ENCODE assay signal across 15 cellular contexts in genomic region chr6:167565884-167566491, GRCh38.
DNase-seq lines count a peak whose midpoint lies in the region; ATAC-seq and TF ChIP-seq lines count a peak whose summit lies in the region.
"Had no signal": no experiment of that assay in that cellular context is flagged by ENCODE, and none has a peak within 500 bp of the region (broad histone marks: within the 10 kb centered on the region; RNA-seq: fewer than 3 reads in every experiment).

No MANE protein-coding gene starts in this region.

- H3K4me3 Mint-ChIP-seq in GM23338 = no peak overlapping the region
- no peak overlapping the region for H3K4me3 Mint-ChIP-seq in activated T-helper 17 cell treated with anti-CD3 and anti-CD28 coated beads, Interleukin-2, amount 50 U/mL, for 72 hours

- intact Hi-C loops in colonic mucosa (cut with DNase I) = no loop called here
- intact Hi-C loops in posterior vena cava (cut with DNase I) = no loop called here

- H3K27me3 Mint-ChIP-seq in GM23338 (ENCODE audit: insufficient read depth, low read depth, poor library complexity) = peaks cover 8% of the 10 kb centered on the region
- H3K27me3 Mint-ChIP-seq in activated T-helper 17 cell treated with anti-CD3 and anti-CD28 coated beads, Interleukin-2, amount 50 U/mL, for 72 hours = peaks cover 6% of the 10 kb centered on the region

- H3K36me3 ChIP-seq in GM23338 (ENCODE audit: insufficient read depth) (no peaks in the 10 kb centered on the region), colonic mucosa (no peaks in the 10 kb centered on the region)
- H3K36me3 ChIP-seq: esophagus squamous epithelium had no signal

- no peak overlapping the region for H3K4me2 ChIP-seq in GM23338

- H3K27me3 ChIP-seq in GM23338 (ENCODE audit: insufficient read depth) (no peaks in the 10 kb centered on the region), colonic mucosa (no peaks in the 10 kb centered on the region)

- no peak overlapping the region for H3K27ac ChIP-seq in GM23338 (ENCODE audit: low read depth)
- no peak overlapping the region for H3K27ac ChIP-seq in colonic mucosa

- H4K20me1 ChIP-seq in GM23338 (replicated peaks; ENCODE audit: insufficient read depth) = no peaks in the 10 kb centered on the region

- no peaks in the 10 kb centered on the region for H3K9me3 ChIP-seq in colonic mucosa
- H3K9me3 ChIP-seq: esophagus squamous epithelium had no signal

- H3K79me2 ChIP-seq in GM23338 (replicated peaks; ENCODE audit: insufficient read depth) = no peaks in the 10 kb centered on the region

- H3K9me2 ChIP-seq in GM23338 (ENCODE audit: insufficient read depth) = 0 out of 2 replicates have a peak, but pooled peaks cover 2% of the 10 kb centered on the region

- H3K4me3 ChIP-seq in GM23338 = no peak overlapping the region
- H3K4me3 ChIP-seq in colonic mucosa = no peak overlapping the region
- H3K4me3 ChIP-seq: esophagus squamous epithelium had no signal

- DNase-seq in GM23338 (ENCODE audit: low spot score) = no peak
- DNase-seq in colonic mucosa = peak; percentile 32
- peak; percentile 62 for DNase-seq in iPS-NIHi7 (ENCODE audit: extremely low spot score)
- peak; percentile 79 for DNase-seq in posterior vena cava (ENCODE audit: low spot score)
- no peak for DNase-seq in NCI-H526 (lab: John Stamatoyannopoulos, UW)
- DNase-seq in dedifferentiated amniotic fluid mesenchymal stem cell (ENCODE audit: extremely low spot score) = no peak
- DNase-seq in HuH-7.5 (ENCODE audit: low spot score) = no peak
- DNase-seq: activated gamma-delta T cell treated with Interleukin-2 at 50 U/mL for 16 hours; central memory CD4-positive, alpha-beta T cell; DMS53; esophagus squamous epithelium; KG1; NCI-H1930; stimulated activated CD4-positive, alpha-beta T cell treated with anti-CD3 and anti-CD28 coated beads, Interleukin-15, amount 100 ng/mL, for 24 hours had no signal

- H3K9me3 Mint-ChIP-seq in GM23338 = no peaks in the 10 kb centered on the region; the same call in 2 of the 3 replicates
- no peaks in the 10 kb centered on the region for H3K9me3 Mint-ChIP-seq in activated T-helper 17 cell treated with anti-CD3 and anti-CD28 coated beads, Interleukin-2, amount 50 U/mL, for 72 hours

- no peak overlapping the region for H3K9ac ChIP-seq in colonic mucosa (ENCODE audit: low read depth in 2 of 2, low read length in 2 of 2)

- no peak overlapping the region for H3K27ac Mint-ChIP-seq in GM23338
- H3K27ac Mint-ChIP-seq in activated T-helper 17 cell treated with anti-CD3 and anti-CD28 coated beads, Interleukin-2, amount 50 U/mL, for 72 hours = no peak overlapping the region

- peak; percentile 32; the same call in 1 of the 3 replicates for ATAC-seq in GM23338
- no peak for ATAC-seq in activated T-helper 17 cell treated with anti-CD3 and anti-CD28 coated beads, Interleukin-2, amount 50 U/mL, for 72 hours (replicated peaks)

- H3K4me1 ChIP-seq in GM23338 (ENCODE audit: insufficient read depth) (no peaks in the 10 kb centered on the region), colonic mucosa (no peaks in the 10 kb centered on the region)
- H3K4me1 ChIP-seq: esophagus squamous epithelium had no signal

- H3K4me1 Mint-ChIP-seq in GM23338 = no peaks in the 10 kb centered on the region; the same call in 2 of the 3 replicates
- no peaks in the 10 kb centered on the region for H3K4me1 Mint-ChIP-seq in activated T-helper 17 cell treated with anti-CD3 and anti-CD28 coated beads, Interleukin-2, amount 50 U/mL, for 72 hours

- no peak for TF ChIP-seq CTCF in GM23338 (conservative IDR thresholded peaks at IDR 0.05; ENCODE audit: low read depth in 2 of 2)
- TF ChIP-seq CTCF in colonic mucosa (IDR thresholded peaks at IDR 0.05) = no peak

- H3K36me3 Mint-ChIP-seq in GM23338 (ENCODE audit: low read depth) = no peaks in the 10 kb centered on the region
- no peaks in the 10 kb centered on the region for H3K36me3 Mint-ChIP-seq in activated T-helper 17 cell treated with anti-CD3 and anti-CD28 coated beads, Interleukin-2, amount 50 U/mL, for 72 hours (ENCODE audit: low read depth)

- no peaks in the 10 kb centered on the region for H3F3A ChIP-seq in GM23338 (replicated peaks; ENCODE audit: low read depth)

- H2AFZ ChIP-seq in GM23338 = no peak overlapping the region

TF ChIP-seq in GM23338, 12 proteins besides CTCF, POLR2A, EP300 and RAD21 (continues in another document):
- TF ChIP-seq REST (IDR thresholded peaks at IDR 0.05; ENCODE audit: unreplicated experiment) = no peak
- no peak for TF ChIP-seq ZNF331 (CRISPR knock-in tag; IDR thresholded peaks at IDR 0.05; ENCODE audit: low read depth)
- TF ChIP-seq EZH2 (IDR thresholded peaks at IDR 0.05; ENCODE audit: low read depth, unreplicated experiment) = no peak
- TF ChIP-seq JUNB (IDR thresholded peaks at IDR 0.05; ENCODE audit: unreplicated experiment) = no peak
- no peak for TF ChIP-seq POLR2AphosphoS5 (IDR thresholded peaks at IDR 0.05; ENCODE audit: low read depth)

Comparison
In these comparisons a context has a peak if more than half of its experiments do, and no peak if none do; other contexts are left out.
1. DNase-seq: peak in colonic mucosa (single experiment), iPS-NIHi7 (single experiment) and posterior vena cava (single experiment); none in GM23338 (single experiment), NCI-H526 (0 of 2), dedifferentiated amniotic fluid mesenchymal stem cell (single experiment) and HuH-7.5 (single experiment).